ENCODE assay signal across 11 cellular contexts in the genomic region with DNA sequence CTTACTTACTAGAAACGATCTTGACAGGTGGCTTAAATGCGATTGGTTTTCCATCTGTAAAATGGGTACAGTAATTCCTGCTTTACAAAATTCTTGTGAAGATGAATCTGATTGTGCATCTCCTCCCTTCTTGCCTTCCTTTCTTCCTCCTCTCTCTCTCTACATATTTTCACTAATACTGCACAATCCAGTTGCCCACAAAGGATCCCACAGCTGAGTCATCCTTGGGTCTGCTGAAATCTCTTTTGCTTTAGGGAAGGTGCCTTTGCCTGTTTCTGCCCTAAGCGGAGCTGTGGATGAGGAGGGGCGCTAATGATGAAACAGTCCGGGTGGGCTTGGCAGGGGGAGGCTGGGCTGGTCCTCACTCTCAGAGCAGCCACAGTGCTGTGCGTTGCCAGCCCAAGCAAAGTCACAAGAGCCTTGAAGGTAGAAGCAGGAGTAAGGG. TPM values are rescaled to one million over a fixed set of nuclear protein-coding genes. Genes with fewer than 3 reads are reported as not detected.
A peak's percentile ranks its signal among the peaks of the same experiment; 100 is the strongest.
DNase-seq lines count a peak whose midpoint lies in the region; ATAC-seq and TF ChIP-seq lines count a peak whose summit lies in the region.
"Had no signal": no experiment of that assay in that cellular context is flagged by ENCODE, and none has a peak within 500 bp of the region (broad histone marks: within the 10 kb centered on the region; RNA-seq: fewer than 3 reads in every experiment).

No MANE protein-coding gene starts in this region.

- peak overlapping the region; percentile 45 for H3K27ac Mint-ChIP-seq in Calu3 (ENCODE audit: unreplicated experiment)

- no peak for DNase-seq in Calu3
- peak; percentile 81 for DNase-seq in PC-3
- peak; percentile 91 for DNase-seq in epithelial cell of esophagus (ENCODE audit: low read depth)
- peak; percentile 77 to 88 for DNase-seq in trophoblast cell
- DNase-seq in NCI-H510A (lab: John Stamatoyannopoulos, UW), result no peak
- DNase-seq in NCI-H524 treated with DMSO at 0.1 percent for 48 hours (lab: John Stamatoyannopoulos, UW), result no peak
- no peak for DNase-seq in colonic mucosa
- no peak for DNase-seq in WERI-Rb-1
- DNase-seq: activated CD4-positive, CD25-positive, alpha-beta regulatory T cell treated with anti-CD3 and anti-CD28 coated beads, Interleukin-2, amount 50 U/mL, for 72 hours; left ventricle myocardium superior; NCI-H82 had no signal

- no peaks in the 10 kb centered on the region for H3K27me3 Mint-ChIP-seq in Calu3 (ENCODE audit: unreplicated experiment)

- peak overlapping the region; percentile 89 for H2AK5ac ChIP-seq in trophoblast cell (ENCODE audit: low read length)

- H3K14ac ChIP-seq in trophoblast cell (ENCODE audit: low read length), result peak overlapping the region; percentile 96

- peak overlapping the region; percentile 88 for H3K27ac ChIP-seq in PC-3 (ENCODE audit: low read length)
- H3K27ac ChIP-seq in trophoblast cell (ENCODE audit: low read depth, low read length), result peak overlapping the region; percentile 100
- no peak overlapping the region for H3K27ac ChIP-seq in colonic mucosa
- no peak overlapping the region for H3K27ac ChIP-seq in WERI-Rb-1

- H4K12ac ChIP-seq in trophoblast cell (ENCODE audit: low read depth, low read length), result no peak overlapping the region

- TF ChIP-seq CTCF in Calu3 (IDR thresholded peaks at IDR 0.05; ENCODE audit: unreplicated experiment) (no peak), PC-3 (conservative IDR thresholded peaks at IDR 0.05; ENCODE audit: low read depth, low read length) (no peak), epithelial cell of esophagus (IDR thresholded peaks at IDR 0.05; ENCODE audit: insufficient read depth, low read depth, low read length, missing control alignments) (no peak), colonic mucosa (IDR thresholded peaks at IDR 0.05) (no peak), WERI-Rb-1 (IDR thresholded peaks at IDR 0.05; ENCODE audit: low read depth, low read length) (no peak)

- H4K20me1 ChIP-seq in PC-3 (ENCODE audit: low read length), result no peaks in the 10 kb centered on the region

- H3K4me2 ChIP-seq in PC-3 (ENCODE audit: low read length) (peak overlapping the region; percentile 73), trophoblast cell (ENCODE audit: low read length) (no peak overlapping the region)

- H3K18ac ChIP-seq in trophoblast cell (ENCODE audit: low read length), result peak overlapping the region; percentile 83

- H3K9me3 ChIP-seq in PC-3 (ENCODE audit: low read length), result no peaks in the 10 kb centered on the region
- no peaks in the 10 kb centered on the region for H3K9me3 ChIP-seq in trophoblast cell (ENCODE audit: insufficient read depth, low read depth, low read length)
- no peaks in the 10 kb centered on the region for H3K9me3 ChIP-seq in colonic mucosa
- no peaks in the 10 kb centered on the region for H3K9me3 ChIP-seq in WERI-Rb-1 (ENCODE audit: severe bottlenecking)

- peak overlapping the region; percentile 85 for H3K4ac ChIP-seq in trophoblast cell (ENCODE audit: low read depth, low read length)

- peak overlapping the region; percentile 99 for H4K91ac ChIP-seq in trophoblast cell (ENCODE audit: low read depth, low read length)

- H3K9me3 Mint-ChIP-seq in Calu3 (ENCODE audit: low read depth, unreplicated experiment), result no peaks in the 10 kb centered on the region

- POLR2A ChIA-PET in PC-3 (lab: Charles Lee; ENCODE audit: unreplicated experiment), result interaction anchor here (0.6 kb wide), 1 partner anchor 36 kb away, joined by 3 read pairs; no protein-coding TSS in a partner anchor

- no peaks in the 10 kb centered on the region for H3K27me3 ChIP-seq in PC-3 (ENCODE audit: low read length)
- no peaks in the 10 kb centered on the region for H3K27me3 ChIP-seq in trophoblast cell (ENCODE audit: insufficient read depth, low read length)
- no peaks in the 10 kb centered on the region for H3K27me3 ChIP-seq in colonic mucosa
- H3K27me3 ChIP-seq in WERI-Rb-1 (ENCODE audit: insufficient read depth, low read depth, severe bottlenecking), result no peaks in the 10 kb centered on the region

- H3K79me1 ChIP-seq in trophoblast cell (ENCODE audit: low read length), result peaks cover 71% of the 10 kb centered on the region

- peak overlapping the region; percentile 99 for H2BK120ac ChIP-seq in trophoblast cell (ENCODE audit: insufficient read depth, low read length, poor library complexity)

- CTCF ChIA-PET in Calu3 (lab: Charles Lee), result interaction anchor here (0.8 to 0.9 kb wide), 2 partner anchors 37 to 158 kb away, joined by 3 read pairs; a partner anchor contains a TSS
- CTCF ChIA-PET in PC-3 (lab: Charles Lee), result no interaction called here

- no peaks in the 10 kb centered on the region for H3K79me2 ChIP-seq in PC-3 (ENCODE audit: low read length)
- peaks cover 26% of the 10 kb centered on the region for H3K79me2 ChIP-seq in trophoblast cell (ENCODE audit: control insufficient read depth, insufficient read depth, low read length, poor library complexity)

- peak overlapping the region; percentile 99 for H2BK5ac ChIP-seq in trophoblast cell (ENCODE audit: low read depth, low read length, poor library complexity)

- H3K36me3 ChIP-seq in PC-3 (ENCODE audit: low read depth, low read length), result no peaks in the 10 kb centered on the region
- H3K36me3 ChIP-seq in trophoblast cell (ENCODE audit: control insufficient read depth in 1 of 2, insufficient read depth in 2 of 2, low read length in 2 of 2), result no peaks in the 10 kb centered on the region
- no peaks in the 10 kb centered on the region for H3K36me3 ChIP-seq in colonic mucosa
- no peaks in the 10 kb centered on the region for H3K36me3 ChIP-seq in WERI-Rb-1

- peak; percentile 68 for ATAC-seq in PC-3
- ATAC-seq: left ventricle myocardium superior had no signal

- H2AFZ ChIP-seq in PC-3 (ENCODE audit: low read length) (peak overlapping the region; percentile 60; the same call in 1 of the 2 replicates), trophoblast cell (ENCODE audit: insufficient read depth, low read length, poor library complexity) (peak overlapping the region; percentile 69)

- BruUV-seq in Calu3 (replicated peaks; lab: Mats Ljungman, UMichigan) (no TSS peak), PC-3 (replicated peaks; lab: Mats Ljungman, UMichigan) (no TSS peak)

- H3K4me3 Mint-ChIP-seq in Calu3 (ENCODE audit: low read depth, unreplicated experiment), result no peak overlapping the region

- H3K23ac ChIP-seq in trophoblast cell (ENCODE audit: low read length), result no peak overlapping the region

- H4K8ac ChIP-seq in trophoblast cell (ENCODE audit: low read depth, low read length), result peak overlapping the region; percentile 93

- H3K4me1 ChIP-seq in PC-3 (ENCODE audit: insufficient read depth, low read length), result peaks cover 54% of the 10 kb centered on the region
- H3K4me1 ChIP-seq in trophoblast cell (ENCODE audit: control insufficient read depth in 1 of 2, insufficient read depth in 2 of 2, low read length in 2 of 2), result peaks cover 51 to 59% of the 10 kb centered on the region in 2 experiments
- no peaks in the 10 kb centered on the region for H3K4me1 ChIP-seq in colonic mucosa

- intact Hi-C loops in Calu3 (cut with micrococcal nuclease; ENCODE audit: unreplicated experiment) (no loop called here), PC-3 (cut with micrococcal nuclease) (no loop called here), colonic mucosa (cut with DNase I) (no loop called here)

- H2BK12ac ChIP-seq in trophoblast cell (ENCODE audit: low read length), result peak overlapping the region; percentile 97

- H3K4me3 ChIP-seq in PC-3 (ENCODE audit: low read length) (peak overlapping the region; percentile 38; the same call in 1 of the 2 replicates), epithelial cell of esophagus (ENCODE audit: low read length) (no peak overlapping the region), trophoblast cell (ENCODE audit: low read depth, low read length) (no peak overlapping the region), colonic mucosa (no peak overlapping the region), WERI-Rb-1 (ENCODE audit: low read depth, low read length) (no peak overlapping the region)

- H3K9me2 ChIP-seq in PC-3 (replicated peaks; ENCODE audit: low read length), result no peaks in the 10 kb centered on the region

- no CpG with 5 or more reads among the region's 6 CpGs for WGBS in trophoblast cell (ENCODE audit: extremely low coverage, insufficient coverage, insufficient read length)

- H3K9ac ChIP-seq in PC-3 (ENCODE audit: low read length), result peak overlapping the region; percentile 19; the same call in 1 of the 2 replicates
- no peak overlapping the region for H3K9ac ChIP-seq in trophoblast cell (ENCODE audit: low read length)
- H3K9ac ChIP-seq in colonic mucosa (ENCODE audit: low read depth in 2 of 2, low read length in 2 of 2), result no peak overlapping the region

- peaks cover 87% of the 10 kb centered on the region for H3K4me1 Mint-ChIP-seq in Calu3 (ENCODE audit: low read depth, unreplicated experiment)

- no peaks in the 10 kb centered on the region for H3K36me3 Mint-ChIP-seq in Calu3 (ENCODE audit: insufficient read depth, unreplicated experiment)

- H3F3A ChIP-seq in PC-3 (ENCODE audit: low read length, unreplicated experiment), result peaks cover 5% of the 10 kb centered on the region

RNA-seq across cellular contexts. Expression of a gene that starts 46.1 kb away (rescaled TPM):
- 140 and 153 TPM in 2 replicates for total RNA-seq in Calu3 (2022)
- 96.0 and 124 TPM in 2 replicates for total RNA-seq in PC-3 (2014; rRNA removed)
- 83.2 and 85.9 TPM in 2 replicates for polyA plus RNA-seq in trophoblast cell (2013)
- total RNA-seq in colonic mucosa, result 10 to 100 TPM; 17.8 to 19.9 TPM

Comparison
In these comparisons a context has a peak if more than half of its experiments do, and no peak if none do; other contexts are left out.
1. DNase-seq: peak in PC-3 (single experiment), epithelial cell of esophagus (single experiment) and trophoblast cell (2 of 2); none in Calu3 (single experiment), NCI-H510A (single experiment), NCI-H524 treated with DMSO at 0.1 percent for 48 hours (single experiment), colonic mucosa (single experiment) and WERI-Rb-1 (single experiment).
2. H3K27ac ChIP-seq: peak in PC-3 (single experiment) and trophoblast cell (single experiment); none in colonic mucosa (single experiment) and WERI-Rb-1 (single experiment).